Comparison of ENCODE assay signal across 28 cellular contexts in genomic region chr6:122669418-122669817, GRCh38.
"Had no signal": no experiment of that assay in that cellular context is flagged by ENCODE, and none has a peak within 500 bp of the region (broad histone marks: within the 10 kb centered on the region; RNA-seq: fewer than 3 reads in every experiment).

No MANE protein-coding gene starts in this region.

- H3K4me3 ChIP-seq: stomach, suprapubic skin, testis, thoracic aorta, thyroid gland, tibial artery, tibial nerve, transverse colon, upper lobe of left lung, upper lobe of right lung, uterus, vagina had no signal

- H3K36me3 ChIP-seq: stomach, suprapubic skin, thoracic aorta, thyroid gland, tibial artery, tibial nerve, transverse colon, upper lobe of left lung, upper lobe of right lung, uterus, vagina had no signal

- H3K4me3 Mint-ChIP-seq: stimulated activated effector memory CD8-positive, alpha-beta T cell treated with anti-CD3 and anti-CD28 coated beads, Interleukin-12 subunit alpha, Interleukin-12 subunit beta, amount 100 ng/mL, for 72 hours; stimulated activated memory B cell treated with anti-CD40 and anti-IgM and Interleukin-4, amounts not matched to agents 10 μg/mL and 1 μg/mL and 100 μg/mL, for 72 hours; stimulated activated naive B cell treated with anti-CD40 and anti-IgM and Interleukin-4, amounts not matched to agents 10 μg/mL and 1 μg/mL and 100 μg/mL, for 72 hours; stimulated activated naive CD8-positive, alpha-beta T cell treated with anti-CD3 and anti-CD28 coated beads, Interleukin-15, amount 100 ng/mL, for 72 hours; stimulated activated naive CD8-positive, alpha-beta T cell treated with anti-CD3 and anti-CD28 coated beads, Interleukin-15, Interleukin-2, amounts not matched to agents 100 ng/mL and 50 ng/mL, for 24 hours; type B pancreatic cell had no signal

- H3K36me3 Mint-ChIP-seq: stimulated activated effector memory CD8-positive, alpha-beta T cell treated with anti-CD3 and anti-CD28 coated beads, Interleukin-12 subunit alpha, Interleukin-12 subunit beta, amount 100 ng/mL, for 72 hours; stimulated activated memory B cell treated with anti-CD40 and anti-IgM and Interleukin-4, amounts not matched to agents 10 μg/mL and 1 μg/mL and 100 μg/mL, for 72 hours; stimulated activated naive B cell treated with anti-CD40 and anti-IgM and Interleukin-4, amounts not matched to agents 10 μg/mL and 1 μg/mL and 100 μg/mL, for 72 hours had no signal

- DNase-seq: stimulated activated CD4-positive, alpha-beta T cell treated with anti-CD3 and anti-CD28 coated beads, Interleukin-2, amount 100 ng/mL, for 48 hours; stimulated activated CD4-positive, alpha-beta T cell treated with anti-CD3 and anti-CD28 coated beads, Interleukin-4, amount 100 ng/mL, for 1 hour; stimulated activated CD4-positive, alpha-beta T cell treated with anti-CD3 and anti-CD28 coated beads, Interleukin-4, amount 100 ng/mL, for 24 hours; stimulated activated CD4-positive, alpha-beta T cell treated with anti-CD3 and anti-CD28 coated beads, Interleukin-4, amount 100 ng/mL, for 4 hours; stimulated activated CD8-positive, alpha-beta memory T cell treated with anti-CD3 and anti-CD28 coated beads, Interleukin-4, amount 100 ng/mL, for 48 hours; stimulated activated naive B cell treated with anti-CD40 and anti-IgM and Interleukin-4, amounts not matched to agents 10 μg/mL and 1 μg/mL and 100 μg/mL, for 72 hours; stimulated activated naive CD4-positive, alpha-beta T cell; stimulated activated naive CD4-positive, alpha-beta T cell treated with Interleukin-2 at 50 U/mL for 16 hours; stimulated activated naive CD8-positive, alpha-beta T cell treated with anti-CD3 and anti-CD28 coated beads, Interleukin-15, amount 100 ng/mL, for 72 hours; stimulated activated naive CD8-positive, alpha-beta T cell treated with anti-CD3 and anti-CD28 coated beads, Interleukin-15, Interleukin-2, amounts not matched to agents 100 U/mL and 50 U/mL, for 24 hours; stomach; substantia nigra; testis; thyroid gland; tibial artery; transverse colon; upper lobe of left lung; upper lobe of right lung; uterus had no signal

- ATAC-seq: stimulated activated effector memory CD8-positive, alpha-beta T cell treated with anti-CD3 and anti-CD28 coated beads, Interleukin-12 subunit alpha, Interleukin-12 subunit beta, amount 100 ng/mL, for 72 hours; stimulated activated memory B cell treated with anti-CD40 and anti-IgM and Interleukin-4, amounts not matched to agents 10 μg/mL and 1 μg/mL and 100 μg/mL, for 72 hours; stimulated activated naive B cell treated with anti-CD40 and anti-IgM and Interleukin-4, amounts not matched to agents 10 μg/mL and 1 μg/mL and 100 μg/mL, for 72 hours; stimulated activated naive CD8-positive, alpha-beta T cell treated with anti-CD3 and anti-CD28 coated beads, Interleukin-15, amount 100 ng/mL, for 72 hours; stimulated activated naive CD8-positive, alpha-beta T cell treated with anti-CD3 and anti-CD28 coated beads, Interleukin-15, Interleukin-2, amounts not matched to agents 100 U/mL and 50 U/mL, for 24 hours; upper lobe of right lung had no signal

- H3K27me3 ChIP-seq: stomach, suprapubic skin, testis, thyroid gland, tibial artery, tibial nerve, transverse colon, upper lobe of left lung, upper lobe of right lung, uterus, vagina had no signal

- H3K9me3 Mint-ChIP-seq: stimulated activated memory B cell treated with anti-CD40 and anti-IgM and Interleukin-4, amounts not matched to agents 10 μg/mL and 1 μg/mL and 100 μg/mL, for 72 hours; stimulated activated naive CD8-positive, alpha-beta T cell treated with anti-CD3 and anti-CD28 coated beads, Interleukin-15, amount 100 ng/mL, for 72 hours; stimulated activated naive CD8-positive, alpha-beta T cell treated with anti-CD3 and anti-CD28 coated beads, Interleukin-15, Interleukin-2, amounts not matched to agents 100 ng/mL and 50 ng/mL, for 24 hours had no signal

- H3K4me1 Mint-ChIP-seq: stimulated activated effector memory CD8-positive, alpha-beta T cell treated with anti-CD3 and anti-CD28 coated beads, Interleukin-12 subunit alpha, Interleukin-12 subunit beta, amount 100 ng/mL, for 72 hours; stimulated activated naive CD8-positive, alpha-beta T cell treated with anti-CD3 and anti-CD28 coated beads, Interleukin-15, amount 100 ng/mL, for 72 hours had no signal

- H3K9me3 ChIP-seq: stomach, suprapubic skin, testis, thoracic aorta, thyroid gland, tibial artery, tibial nerve, transverse colon, upper lobe of left lung, upper lobe of right lung, uterus, vagina had no signal

- H3K27ac ChIP-seq: stomach, suprapubic skin, testis, thoracic aorta, thyroid gland, tibial artery, tibial nerve, transverse colon, upper lobe of left lung, upper lobe of right lung, uterus, vagina had no signal

- H3K27ac Mint-ChIP-seq: stimulated activated effector memory CD8-positive, alpha-beta T cell treated with anti-CD3 and anti-CD28 coated beads, Interleukin-12 subunit alpha, Interleukin-12 subunit beta, amount 100 ng/mL, for 72 hours; stimulated activated memory B cell treated with anti-CD40 and anti-IgM and Interleukin-4, amounts not matched to agents 10 μg/mL and 1 μg/mL and 100 μg/mL, for 72 hours; stimulated activated naive B cell treated with anti-CD40 and anti-IgM and Interleukin-4, amounts not matched to agents 10 μg/mL and 1 μg/mL and 100 μg/mL, for 72 hours; stimulated activated naive CD8-positive, alpha-beta T cell treated with anti-CD3 and anti-CD28 coated beads, Interleukin-15, amount 100 ng/mL, for 72 hours; stimulated activated naive CD8-positive, alpha-beta T cell treated with anti-CD3 and anti-CD28 coated beads, Interleukin-15, Interleukin-2, amounts not matched to agents 100 ng/mL and 50 ng/mL, for 24 hours; type B pancreatic cell had no signal

- FAIRE-seq: urothelium cell line had no signal

- H3K4me1 ChIP-seq: stomach, suprapubic skin, testis, thyroid gland, tibial artery, tibial nerve, upper lobe of left lung, upper lobe of right lung, uterus, vagina had no signal

- H3K27me3 Mint-ChIP-seq: stimulated activated naive CD8-positive, alpha-beta T cell treated with anti-CD3 and anti-CD28 coated beads, Interleukin-15, amount 100 ng/mL, for 72 hours; type B pancreatic cell had no signal
